Comparison of ENCODE assay signal across 2 cellular contexts in genomic region chr18:74139888-74140287, GRCh38.
A peak's percentile ranks its signal among the peaks of the same experiment; 100 is the strongest.
TF ChIP-seq lines count a peak whose summit lies in the region.

No MANE protein-coding gene starts in this region.

TF ChIP-seq in A549, 52 proteins besides CTCF, POLR2A, EP300 and RAD21 (continued from another document):
- TF ChIP-seq FOSL2 (IDR thresholded peaks at IDR 0.05) (no peak), FOSL2 (CRISPR knock-in tag; IDR thresholded peaks at IDR 0.05) (peak; percentile 47; the same call in 1 of the 2 replicates), RFX5 (IDR thresholded peaks at IDR 0.05) (no peak)

TF ChIP-seq in endothelial cell of umbilical vein, 7 proteins besides CTCF, POLR2A, EP300 and RAD21 (continued from another document):
- TF ChIP-seq EZH2 (IDR thresholded peaks at IDR 0.05; ENCODE audit: borderline replicate concordance, low read depth, low read length, severe bottlenecking) (no peak), POLR2AphosphoS5 (IDR thresholded peaks at IDR 0.05; ENCODE audit: insufficient read depth, low read depth, low read length) (no peak), MYC (IDR thresholded peaks at IDR 0.05; ENCODE audit: low read depth, low read length) (no peak), FOS (IDR thresholded peaks at IDR 0.05; ENCODE audit: borderline replicate concordance, insufficient read depth, low read length) (peak; percentile 37), GATA2 (IDR thresholded peaks at IDR 0.05; ENCODE audit: insufficient read depth, insufficient read length, low read depth, low read length) (no peak), JUN (IDR thresholded peaks at IDR 0.05; ENCODE audit: borderline replicate concordance, insufficient read depth, insufficient read length, low read depth) (peak; percentile 8)
